In the genomic region with DNA sequence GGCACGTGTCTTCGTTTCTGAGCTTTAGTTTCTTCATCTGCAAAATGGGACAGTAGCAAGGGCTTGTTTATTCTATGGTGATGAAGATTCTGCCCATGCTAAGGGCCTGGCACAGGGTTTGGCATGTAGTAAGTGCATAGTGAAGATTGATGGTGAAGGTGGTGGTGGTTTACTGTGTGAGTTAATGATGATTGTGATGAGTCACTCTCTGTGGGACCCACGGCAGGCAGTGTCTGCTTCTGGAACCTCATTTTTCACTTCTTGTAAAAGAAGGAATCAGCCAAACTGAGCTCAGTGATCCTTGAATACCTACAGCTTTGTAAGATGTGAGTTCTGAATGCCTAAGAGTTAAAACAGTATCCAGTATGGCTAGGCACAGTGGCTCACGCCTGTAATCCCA, we compare ENCODE assay signal across 16 cellular contexts.
"Had no signal": no experiment of that assay in that cellular context is flagged by ENCODE, and none has a peak within 500 bp of the region (broad histone marks: within the 10 kb centered on the region; RNA-seq: fewer than 3 reads in every experiment).

No MANE protein-coding gene starts in this region.

- H3K27ac ChIP-seq: breast epithelium, coronary artery, gastrocnemius medialis, heart left ventricle, left ventricle myocardium inferior, right atrium auricular region, skin epidermis, tibial artery had no signal

- H3K9me3 ChIP-seq: breast epithelium, gastrocnemius medialis, heart left ventricle, left ventricle myocardium inferior, right atrium auricular region, tibial artery had no signal

- DNase-seq: activated CD4-positive, alpha-beta T cell treated with anti-CD3 and anti-CD28 coated beads, Interleukin-2, amount 50 U/mL, for 1 hour; activated T-cell treated with anti-CD3 and anti-CD28 coated beads, Interleukin-2, amount 50 U/mL, for 72 hours; amniotic stem cell; gastrocnemius medialis; heart left ventricle; kidney; left ventricle myocardium inferior; mammary epithelial cell; nephron progenitor cell; stimulated activated naive CD8-positive, alpha-beta T cell treated with anti-CD3 and anti-CD28 coated beads, Interleukin-15, Interleukin-2, amounts not matched to agents 100 U/mL and 50 U/mL, for 24 hours; substantia nigra; tibial artery had no signal

- H3K4me3 ChIP-seq: breast epithelium, coronary artery, gastrocnemius medialis, heart left ventricle, left ventricle myocardium inferior, right atrium auricular region, skin epidermis, tibial artery had no signal

- H3K36me3 ChIP-seq: breast epithelium, gastrocnemius medialis, heart left ventricle, left ventricle myocardium inferior, right atrium auricular region, tibial artery had no signal

- H3K4me1 ChIP-seq: breast epithelium, gastrocnemius medialis, heart left ventricle, left ventricle myocardium inferior, right atrium auricular region, tibial artery had no signal
